ENCODE assay signal across 1 cellular context in genomic region chr3:48556796-48557626, GRCh38.
TF ChIP-seq lines count a peak whose summit lies in the region.

Gene PFKFB4 (minus strand): TSS chr3:48556803. CDS start chr3:48556777, 26 bp downstream.

TF ChIP-seq in GM12878, 131 proteins besides CTCF, POLR2A, EP300 and RAD21 (continued from another document and continues in another):
- TF ChIP-seq PBX3 (IDR thresholded peaks at IDR 0.05; ENCODE audit: insufficient replicate concordance, low read depth, low read length) (peak; percentile 88), SREBF1 (IDR thresholded peaks at IDR 0.05; ENCODE audit: low read length) (no peak), NR2C2 (IDR thresholded peaks at IDR 0.05; ENCODE audit: borderline replicate concordance, control insufficient read depth, insufficient read length, low read depth) (no peak), RBBP5 (conservative IDR thresholded peaks at IDR 0.05) (no peak), CBX5 (IDR thresholded peaks at IDR 0.05; ENCODE audit: low read depth) (no peak), TAF1 (IDR thresholded peaks at IDR 0.05; ENCODE audit: borderline replicate concordance, low read depth, low read length) (no peak), CHD2 (IDR thresholded peaks at IDR 0.05; ENCODE audit: borderline replicate concordance, low read depth, low read length) (peak; percentile 59; the same call in 1 of the 2 replicates), FOXK2 (IDR thresholded peaks at IDR 0.05) (no peak), RELB (IDR thresholded peaks at IDR 0.05; ENCODE audit: low read depth) (peak; percentile 97), IRF4 (IDR thresholded peaks at IDR 0.05; ENCODE audit: low read depth, low read length) (no peak), JUNB (IDR thresholded peaks at IDR 0.05) (no peak), ZZZ3 (IDR thresholded peaks at IDR 0.05; ENCODE audit: control insufficient read depth, insufficient read length, low read depth) (no peak), STAT1 (conservative IDR thresholded peaks at IDR 0.05) (no peak), RUNX3 (IDR thresholded peaks at IDR 0.05; ENCODE audit: low read length) (no peak), GABPA (IDR thresholded peaks at IDR 0.05; ENCODE audit: low read depth) (no peak), RFX5 (IDR thresholded peaks at IDR 0.05; ENCODE audit: low read depth, low read length) (no peak), NKRF (conservative IDR thresholded peaks at IDR 0.05) (peak; percentile 75), NR2F1 (conservative IDR thresholded peaks at IDR 0.05) (peak; percentile 78), CREM (IDR thresholded peaks at IDR 0.05; ENCODE audit: low read depth) (no peak), MYB (IDR thresholded peaks at IDR 0.05; ENCODE audit: borderline replicate concordance, low read depth, low read length) (0 out of 2 replicates have a peak, but pooled peaks have one; percentile 18), TCF3 (IDR thresholded peaks at IDR 0.05; ENCODE audit: borderline replicate concordance, insufficient read depth, low read depth, low read length) (no peak), CHD4 (IDR thresholded peaks at IDR 0.05) (no peak), BCL3 (IDR thresholded peaks at IDR 0.05; ENCODE audit: borderline replicate concordance, insufficient read depth, low read depth, low read length, poor library complexity, severe bottlenecking) (no peak), STAT3 (IDR thresholded peaks at IDR 0.05; ENCODE audit: low read depth, low read length) (no peak), ATF7 (IDR thresholded peaks at IDR 0.05; ENCODE audit: low read depth) (peak; percentile 55), NFYA (IDR thresholded peaks at IDR 0.05; ENCODE audit: borderline replicate concordance, low read depth, low read length) (no peak), DPF2 (IDR thresholded peaks at IDR 0.05) (peak; percentile 85), NFIC (IDR thresholded peaks at IDR 0.05; ENCODE audit: low read depth, low read length) (no peak), EGR1 (IDR thresholded peaks at IDR 0.05; ENCODE audit: borderline replicate concordance in 1 of 2, low read depth in 2 of 2, low read length in 2 of 2) (no peak), HDAC2 (IDR thresholded peaks at IDR 0.05) (peak; percentile 37; the same call in 1 of the 2 replicates), CREB1 (IDR thresholded peaks at IDR 0.05; ENCODE audit: low read depth) (peak; percentile 15; the same call in 1 of the 2 replicates)
- TF ChIP-seq, protein P1, sequence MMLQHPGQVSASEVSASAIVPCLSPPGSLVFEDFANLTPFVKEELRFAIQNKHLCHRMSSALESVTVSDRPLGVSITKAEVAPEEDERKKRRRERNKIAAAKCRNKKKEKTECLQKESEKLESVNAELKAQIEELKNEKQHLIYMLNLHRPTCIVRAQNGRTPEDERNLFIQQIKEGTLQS (IDR thresholded peaks at IDR 0.05; ENCODE audit: borderline replicate concordance, extremely low read depth, low read depth, low read length), result no peak
- TF ChIP-seq, protein P2, sequence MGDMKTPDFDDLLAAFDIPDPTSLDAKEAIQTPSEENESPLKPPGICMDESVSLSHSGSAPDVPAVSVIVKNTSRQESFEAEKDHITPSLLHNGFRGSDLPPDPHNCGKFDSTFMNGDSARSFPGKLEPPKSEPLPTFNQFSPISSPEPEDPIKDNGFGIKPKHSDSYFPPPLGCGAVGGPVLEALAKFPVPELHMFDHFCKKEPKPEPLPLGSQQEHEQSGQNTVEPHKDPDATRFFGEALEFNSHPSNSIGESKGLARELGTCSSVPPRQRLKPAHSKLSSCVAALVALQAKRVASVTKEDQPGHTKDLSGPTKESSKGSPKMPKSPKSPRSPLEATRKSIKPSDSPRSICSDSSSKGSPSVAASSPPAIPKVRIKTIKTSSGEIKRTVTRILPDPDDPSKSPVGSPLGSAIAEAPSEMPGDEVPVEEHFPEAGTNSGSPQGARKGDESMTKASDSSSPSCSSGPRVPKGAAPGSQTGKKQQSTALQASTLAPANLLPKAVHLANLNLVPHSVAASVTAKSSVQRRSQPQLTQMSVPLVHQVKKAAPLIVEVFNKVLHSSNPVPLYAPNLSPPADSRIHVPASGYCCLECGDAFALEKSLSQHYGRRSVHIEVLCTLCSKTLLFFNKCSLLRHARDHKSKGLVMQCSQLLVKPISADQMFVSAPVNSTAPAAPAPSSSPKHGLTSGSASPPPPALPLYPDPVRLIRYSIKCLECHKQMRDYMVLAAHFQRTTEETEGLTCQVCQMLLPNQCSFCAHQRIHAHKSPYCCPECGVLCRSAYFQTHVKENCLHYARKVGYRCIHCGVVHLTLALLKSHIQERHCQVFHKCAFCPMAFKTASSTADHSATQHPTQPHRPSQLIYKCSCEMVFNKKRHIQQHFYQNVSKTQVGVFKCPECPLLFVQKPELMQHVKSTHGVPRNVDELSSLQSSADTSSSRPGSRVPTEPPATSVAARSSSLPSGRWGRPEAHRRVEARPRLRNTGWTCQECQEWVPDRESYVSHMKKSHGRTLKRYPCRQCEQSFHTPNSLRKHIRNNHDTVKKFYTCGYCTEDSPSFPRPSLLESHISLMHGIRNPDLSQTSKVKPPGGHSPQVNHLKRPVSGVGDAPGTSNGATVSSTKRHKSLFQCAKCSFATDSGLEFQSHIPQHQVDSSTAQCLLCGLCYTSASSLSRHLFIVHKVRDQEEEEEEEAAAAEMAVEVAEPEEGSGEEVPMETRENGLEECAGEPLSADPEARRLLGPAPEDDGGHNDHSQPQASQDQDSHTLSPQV (IDR thresholded peaks at IDR 0.05), result no peak
- TF ChIP-seq, protein P3, sequence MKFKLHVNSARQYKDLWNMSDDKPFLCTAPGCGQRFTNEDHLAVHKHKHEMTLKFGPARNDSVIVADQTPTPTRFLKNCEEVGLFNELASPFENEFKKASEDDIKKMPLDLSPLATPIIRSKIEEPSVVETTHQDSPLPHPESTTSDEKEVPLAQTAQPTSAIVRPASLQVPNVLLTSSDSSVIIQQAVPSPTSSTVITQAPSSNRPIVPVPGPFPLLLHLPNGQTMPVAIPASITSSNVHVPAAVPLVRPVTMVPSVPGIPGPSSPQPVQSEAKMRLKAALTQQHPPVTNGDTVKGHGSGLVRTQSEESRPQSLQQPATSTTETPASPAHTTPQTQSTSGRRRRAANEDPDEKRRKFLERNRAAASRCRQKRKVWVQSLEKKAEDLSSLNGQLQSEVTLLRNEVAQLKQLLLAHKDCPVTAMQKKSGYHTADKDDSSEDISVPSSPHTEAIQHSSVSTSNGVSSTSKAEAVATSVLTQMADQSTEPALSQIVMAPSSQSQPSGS (IDR thresholded peaks at IDR 0.05; ENCODE audit: low read length), result no peak
- TF ChIP-seq, protein P4, sequence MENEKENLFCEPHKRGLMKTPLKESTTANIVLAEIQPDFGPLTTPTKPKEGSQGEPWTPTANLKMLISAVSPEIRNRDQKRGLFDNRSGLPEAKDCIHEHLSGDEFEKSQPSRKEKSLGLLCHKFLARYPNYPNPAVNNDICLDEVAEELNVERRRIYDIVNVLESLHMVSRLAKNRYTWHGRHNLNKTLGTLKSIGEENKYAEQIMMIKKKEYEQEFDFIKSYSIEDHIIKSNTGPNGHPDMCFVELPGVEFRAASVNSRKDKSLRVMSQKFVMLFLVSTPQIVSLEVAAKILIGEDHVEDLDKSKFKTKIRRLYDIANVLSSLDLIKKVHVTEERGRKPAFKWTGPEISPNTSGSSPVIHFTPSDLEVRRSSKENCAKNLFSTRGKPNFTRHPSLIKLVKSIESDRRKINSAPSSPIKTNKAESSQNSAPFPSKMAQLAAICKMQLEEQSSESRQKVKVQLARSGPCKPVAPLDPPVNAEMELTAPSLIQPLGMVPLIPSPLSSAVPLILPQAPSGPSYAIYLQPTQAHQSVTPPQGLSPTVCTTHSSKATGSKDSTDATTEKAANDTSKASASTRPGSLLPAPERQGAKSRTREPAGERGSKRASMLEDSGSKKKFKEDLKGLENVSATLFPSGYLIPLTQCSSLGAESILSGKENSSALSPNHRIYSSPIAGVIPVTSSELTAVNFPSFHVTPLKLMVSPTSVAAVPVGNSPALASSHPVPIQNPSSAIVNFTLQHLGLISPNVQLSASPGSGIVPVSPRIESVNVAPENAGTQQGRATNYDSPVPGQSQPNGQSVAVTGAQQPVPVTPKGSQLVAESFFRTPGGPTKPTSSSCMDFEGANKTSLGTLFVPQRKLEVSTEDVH (IDR thresholded peaks at IDR 0.05; ENCODE audit: low read depth, partially characterized antibody), result no peak
- TF ChIP-seq, protein P5, sequence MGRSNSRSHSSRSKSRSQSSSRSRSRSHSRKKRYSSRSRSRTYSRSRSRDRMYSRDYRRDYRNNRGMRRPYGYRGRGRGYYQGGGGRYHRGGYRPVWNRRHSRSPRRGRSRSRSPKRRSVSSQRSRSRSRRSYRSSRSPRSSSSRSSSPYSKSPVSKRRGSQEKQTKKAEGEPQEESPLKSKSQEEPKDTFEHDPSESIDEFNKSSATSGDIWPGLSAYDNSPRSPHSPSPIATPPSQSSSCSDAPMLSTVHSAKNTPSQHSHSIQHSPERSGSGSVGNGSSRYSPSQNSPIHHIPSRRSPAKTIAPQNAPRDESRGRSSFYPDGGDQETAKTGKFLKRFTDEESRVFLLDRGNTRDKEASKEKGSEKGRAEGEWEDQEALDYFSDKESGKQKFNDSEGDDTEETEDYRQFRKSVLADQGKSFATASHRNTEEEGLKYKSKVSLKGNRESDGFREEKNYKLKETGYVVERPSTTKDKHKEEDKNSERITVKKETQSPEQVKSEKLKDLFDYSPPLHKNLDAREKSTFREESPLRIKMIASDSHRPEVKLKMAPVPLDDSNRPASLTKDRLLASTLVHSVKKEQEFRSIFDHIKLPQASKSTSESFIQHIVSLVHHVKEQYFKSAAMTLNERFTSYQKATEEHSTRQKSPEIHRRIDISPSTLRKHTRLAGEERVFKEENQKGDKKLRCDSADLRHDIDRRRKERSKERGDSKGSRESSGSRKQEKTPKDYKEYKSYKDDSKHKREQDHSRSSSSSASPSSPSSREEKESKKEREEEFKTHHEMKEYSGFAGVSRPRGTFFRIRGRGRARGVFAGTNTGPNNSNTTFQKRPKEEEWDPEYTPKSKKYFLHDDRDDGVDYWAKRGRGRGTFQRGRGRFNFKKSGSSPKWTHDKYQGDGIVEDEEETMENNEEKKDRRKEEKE (IDR thresholded peaks at IDR 0.05), result no peak
- TF ChIP-seq, protein P6, sequence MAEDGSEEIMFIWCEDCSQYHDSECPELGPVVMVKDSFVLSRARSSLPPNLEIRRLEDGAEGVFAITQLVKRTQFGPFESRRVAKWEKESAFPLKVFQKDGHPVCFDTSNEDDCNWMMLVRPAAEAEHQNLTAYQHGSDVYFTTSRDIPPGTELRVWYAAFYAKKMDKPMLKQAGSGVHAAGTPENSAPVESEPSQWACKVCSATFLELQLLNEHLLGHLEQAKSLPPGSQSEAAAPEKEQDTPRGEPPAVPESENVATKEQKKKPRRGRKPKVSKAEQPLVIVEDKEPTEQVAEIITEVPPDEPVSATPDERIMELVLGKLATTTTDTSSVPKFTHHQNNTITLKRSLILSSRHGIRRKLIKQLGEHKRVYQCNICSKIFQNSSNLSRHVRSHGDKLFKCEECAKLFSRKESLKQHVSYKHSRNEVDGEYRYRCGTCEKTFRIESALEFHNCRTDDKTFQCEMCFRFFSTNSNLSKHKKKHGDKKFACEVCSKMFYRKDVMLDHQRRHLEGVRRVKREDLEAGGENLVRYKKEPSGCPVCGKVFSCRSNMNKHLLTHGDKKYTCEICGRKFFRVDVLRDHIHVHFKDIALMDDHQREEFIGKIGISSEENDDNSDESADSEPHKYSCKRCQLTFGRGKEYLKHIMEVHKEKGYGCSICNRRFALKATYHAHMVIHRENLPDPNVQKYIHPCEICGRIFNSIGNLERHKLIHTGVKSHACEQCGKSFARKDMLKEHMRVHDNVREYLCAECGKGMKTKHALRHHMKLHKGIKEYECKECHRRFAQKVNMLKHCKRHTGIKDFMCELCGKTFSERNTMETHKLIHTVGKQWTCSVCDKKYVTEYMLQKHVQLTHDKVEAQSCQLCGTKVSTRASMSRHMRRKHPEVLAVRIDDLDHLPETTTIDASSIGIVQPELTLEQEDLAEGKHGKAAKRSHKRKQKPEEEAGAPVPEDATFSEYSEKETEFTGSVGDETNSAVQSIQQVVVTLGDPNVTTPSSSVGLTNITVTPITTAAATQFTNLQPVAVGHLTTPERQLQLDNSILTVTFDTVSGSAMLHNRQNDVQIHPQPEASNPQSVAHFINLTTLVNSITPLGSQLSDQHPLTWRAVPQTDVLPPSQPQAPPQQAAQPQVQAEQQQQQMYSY (CRISPR knock-in tag; IDR thresholded peaks at IDR 0.05), result no peak
